Comparison of ENCODE assay signal across 20 cellular contexts in genomic region chr22:28889625-28890024, GRCh38. TPM values are rescaled to one million over a fixed set of nuclear protein-coding genes. Genes with fewer than 3 reads are reported as not detected.
A peak's percentile ranks its signal among the peaks of the same experiment; 100 is the strongest.
DNase-seq lines count a peak whose midpoint lies in the region; ATAC-seq, FAIRE-seq and TF ChIP-seq lines count a peak whose summit lies in the region.
"Had no signal": no experiment of that assay in that cellular context is flagged by ENCODE, and none has a peak within 500 bp of the region (broad histone marks: within the 10 kb centered on the region; RNA-seq: fewer than 3 reads in every experiment).

No MANE protein-coding gene starts in this region.

- no peak overlapping the region for H3K4me2 ChIP-seq in GM12878 (ENCODE audit: control insufficient read depth, insufficient read depth)
- H3K4me2 ChIP-seq: GM23338 had no signal

- no TSS peak for BruUV-seq in GM12878 (replicated peaks; lab: Mats Ljungman, UMichigan)

- H3K4me1 Mint-ChIP-seq in neural crest cell: peaks cover 68% of the 10 kb centered on the region
- peaks cover 51% of the 10 kb centered on the region for H3K4me1 Mint-ChIP-seq in type B pancreatic cell (ENCODE audit: unreplicated experiment)

- H3K9ac ChIP-seq in GM12878 (ENCODE audit: control insufficient read depth, insufficient read depth, low read length): no peak overlapping the region

- WGBS in GM12878 (ENCODE audit: insufficient coverage, insufficient replicate concordance, low lambda C conversion rate, missing lambda C conversion rate): 74% methylated on average over 6 of the region's 6 CpGs

- H3K27me3 Mint-ChIP-seq in neural crest cell (ENCODE audit: low read depth) (no peaks in the 10 kb centered on the region), type B pancreatic cell (no peaks in the 10 kb centered on the region)

- H3K9me3 Mint-ChIP-seq in neural crest cell (no peaks in the 10 kb centered on the region), type B pancreatic cell (no peaks in the 10 kb centered on the region)
- H3K9me3 Mint-ChIP-seq: CD4-positive, CD25-positive, alpha-beta regulatory T cell; CD8-positive, alpha-beta memory T cell; GM23338; HFFc6 had no signal

- no peak for TF ChIP-seq EP300 in GM12878 (IDR thresholded peaks at IDR 0.05; ENCODE audit: borderline replicate concordance in 1 of 2, control insufficient read depth in 1 of 2, low read depth in 2 of 2, low read length in 2 of 2)

- no peak for TF ChIP-seq RAD21 in GM12878 (IDR thresholded peaks at IDR 0.05; ENCODE audit: insufficient read depth, low read depth, low read length)

- no peaks in the 10 kb centered on the region for H4K20me1 ChIP-seq in GM12878 (ENCODE audit: control insufficient read depth, insufficient read depth)

- CTCF ChIA-PET in HEK293 (lab: Yijun Ruan, JAX): no interaction called here
- CTCF ChIA-PET in GM12878 (lab: Yijun Ruan, JAX): interaction anchor here (0.5 to 0.6 kb wide), 2 partner anchors 15 to 34 kb away, joined by 3 read pairs; no protein-coding TSS in a partner anchor

- H3K9me3 ChIP-seq in HEK293 (ENCODE audit: control insufficient read depth, insufficient read depth, low read depth, low read length) (no peaks in the 10 kb centered on the region), GM12878 (replicated peaks; ENCODE audit: control insufficient read depth, insufficient read depth, low read length) (no peaks in the 10 kb centered on the region)
- H3K9me3 ChIP-seq: BE2C, Caco-2 had no signal

- TF ChIP-seq CTCF in HEK293 (tag by site-specific recombination; IDR thresholded peaks at IDR 0.05) (no peak), GM12878 (IDR thresholded peaks at IDR 0.05 in 2 of 3, conservative IDR thresholded peaks at IDR 0.05 in 1 of 3; ENCODE audit: control insufficient read depth in 2 of 3, extremely low read depth in 1 of 3, insufficient read depth in 1 of 3, low read depth in 3 of 3, low read length in 3 of 3) (no peak), neural crest cell (conservative IDR thresholded peaks at IDR 0.05) (no peak), type B pancreatic cell (conservative IDR thresholded peaks at IDR 0.05) (no peak)

- no peak overlapping the region for H3K27ac Mint-ChIP-seq in neural crest cell (ENCODE audit: unreplicated experiment)
- peak overlapping the region; percentile 25 for H3K27ac Mint-ChIP-seq in type B pancreatic cell
- H3K27ac Mint-ChIP-seq: CD4-positive, CD25-positive, alpha-beta regulatory T cell; GM23338; HFFc6 had no signal

- intact Hi-C loops in GM12878 (cut with micrococcal nuclease; ENCODE audit: unreplicated experiment): loop anchor here (5.0 kb wide), 1 partner anchor 68 kb away; no protein-coding TSS in a partner anchor

- POLR2A ChIA-PET in HEK293 (lab: Yijun Ruan, JAX) (no interaction called here), GM12878 (lab: Charles Lee) (interaction anchor here (1.2 to 1.3 kb wide), 2 partner anchors 15 to 67 kb away, joined by 4 to 6 read pairs; no protein-coding TSS in a partner anchor)

- H3K36me3 ChIP-seq in HEK293 (ENCODE audit: control insufficient read depth in 2 of 2, insufficient read depth in 1 of 2, low read length in 2 of 2) (no peaks in the 10 kb centered on the region), GM12878 (ENCODE audit: control insufficient read depth in 2 of 2, insufficient read depth in 2 of 2, low read length in 1 of 2) (no peaks in the 10 kb centered on the region)
- H3K36me3 ChIP-seq: BE2C had no signal

- H3K27ac ChIP-seq in HEK293 (ENCODE audit: extremely low read depth, low read depth, low read length) (no peak overlapping the region), GM12878 (ENCODE audit: control insufficient read depth, insufficient read depth) (no peak overlapping the region)

- DNase-seq in GM12878 (ENCODE audit: low read depth, low spot score) (no peak), neural crest cell (ENCODE audit: low read depth, low spot score) (no peak), type B pancreatic cell (ENCODE audit: extremely low spot score, unreplicated experiment) (no peak), SW 1271 (lab: John Stamatoyannopoulos, UW) (no peak), islet precursor cell (no peak), middle frontal gyrus (ENCODE audit: extremely low spot score, low spot score) (no peak)
- DNase-seq: ACHN; BE2C; C1 segment of cervical spinal cord; Caco-2; CD4-positive, CD25-positive, alpha-beta regulatory T cell; CD8-positive, alpha-beta memory T cell; HCEC 1CT; HFFc6 had no signal

- RAD21 ChIA-PET in GM12878 (lab: Charles Lee; ENCODE audit: unreplicated experiment): interaction anchor here (1.1 to 1.5 kb wide), 4 partner anchors 10 to 38 kb away, joined by 3 to 6 read pairs (median 5); no protein-coding TSS in a partner anchor

- FAIRE-seq in GM12878 (lab: Jason Lieb, UNC): no peak
- FAIRE-seq: A204.1, D721Med, G401.6, H54 had no signal

- peaks cover 0 to 3% of the 10 kb centered on the region in 2 experiments; a peak in 1 of 4 replicates for H3K27me3 ChIP-seq in GM12878 (replicated peaks in 1 of 2; ENCODE audit: control insufficient read depth in 2 of 2, insufficient read depth in 2 of 2, low read length in 1 of 2)
- H3K27me3 ChIP-seq: BE2C had no signal

- H3K4me3 Mint-ChIP-seq in neural crest cell (peak overlapping the region; percentile 57), type B pancreatic cell (peak overlapping the region; percentile 13)
- H3K4me3 Mint-ChIP-seq: CD8-positive, alpha-beta memory T cell; GM23338; HFFc6 had no signal

- TF ChIP-seq POLR2A in GM12878 (IDR thresholded peaks at IDR 0.05; ENCODE audit: low read depth, low read length): no peak

- no peaks in the 10 kb centered on the region for H3K36me3 Mint-ChIP-seq in neural crest cell (ENCODE audit: low read depth)
- H3K36me3 Mint-ChIP-seq in type B pancreatic cell: peaks cover 3% of the 10 kb centered on the region
- H3K36me3 Mint-ChIP-seq: CD4-positive, CD25-positive, alpha-beta regulatory T cell; CD8-positive, alpha-beta memory T cell had no signal

- H3K4me3 ChIP-seq in HEK293 (ENCODE audit: low read depth, low read length): no peak overlapping the region
- H3K4me3 ChIP-seq in GM12878: no peak overlapping the region
- H3K4me3 ChIP-seq: GM23338 had no signal

- in situ Hi-C loops in GM12878 (cut with MboI): no loop called here

- H3K79me2 ChIP-seq in GM12878 (ENCODE audit: control insufficient read depth, insufficient read depth, low read length): no peaks in the 10 kb centered on the region

- no peak overlapping the region for H2AFZ ChIP-seq in GM12878 (ENCODE audit: control insufficient read depth, low read depth, low read length)
- H2AFZ ChIP-seq: GM23338 had no signal

- SMC1A ChIA-PET in GM12878 (lab: Charles Lee; ENCODE audit: uncharacterized antibody, unreplicated experiment): interaction anchor here (0.7 to 1.4 kb wide), 9 partner anchors 14 to 151 kb away, joined by 3 to 5 read pairs (median 4); no protein-coding TSS in a partner anchor

- ATAC-seq in GM12878: peak; percentile 29
- ATAC-seq: GM23338 had no signal

- peaks cover 18% of the 10 kb centered on the region for H3K4me1 ChIP-seq in HEK293 (ENCODE audit: control insufficient read depth, insufficient read depth, low read length)
- H3K4me1 ChIP-seq in GM12878 (ENCODE audit: control insufficient read depth, insufficient read depth, low read length): no peaks in the 10 kb centered on the region

TF ChIP-seq in HEK293, 187 proteins besides CTCF, POLR2A, EP300 and RAD21:
- no peak for TF ChIP-seq ZBTB17 (tag by site-specific recombination; IDR thresholded peaks at IDR 0.05)
- peak; percentile 79 for TF ChIP-seq SCRT2 (tag by site-specific recombination; IDR thresholded peaks at IDR 0.05)
- peak; percentile 58 for TF ChIP-seq GLIS1 (tag by site-specific recombination; IDR thresholded peaks at IDR 0.05)

TF ChIP-seq in GM12878, 131 proteins besides CTCF, POLR2A, EP300 and RAD21 (continues in another document):
- no peak for TF ChIP-seq BCLAF1 (IDR thresholded peaks at IDR 0.05)
- TF ChIP-seq MEF2B (IDR thresholded peaks at IDR 0.05; ENCODE audit: partially characterized antibody, poor library complexity, severe bottlenecking): peak; percentile 47

RNA-seq across cellular contexts. Expression of gene ZNRF3, which starts 6.3 kb away (rescaled TPM):
- 14.8 and 17.0 TPM in 2 replicates for total RNA-seq in GM12878 (2013; cell fraction: nucleolus; rRNA removed)
- total RNA-seq in GM12878 (2014; rRNA removed) (0.98 and 1.1 TPM in 2 replicates), GM12878 (2014; rRNA removed; fragmentation: Illumina TruSeq; extraction: Trizol) (0.46 and 0.49 TPM in 2 replicates), GM12878 (2021) (1.5 and 1.9 TPM in 2 replicates), neural crest cell (18.5 and 18.9 TPM in 2 replicates), type B pancreatic cell (ENCODE audit: low replicate concordance) (17.9 and 23.1 TPM in 2 replicates)
- 0.07 TPM for polyA plus RNA-seq in GM12878 (2011; ENCODE audit: low read depth)
- polyA plus RNA-seq in GM12878 (2011; rRNA removed) (2.4 TPM in 2 replicates), GM12878 (2014; fragmentation: Illumina TruSeq; extraction: Trizol) (0.43 and 0.52 TPM in 2 replicates), GM12878 (2014; fragmentation: Nextera tagmentation; extraction: Ambion mirVana) (under 1 TPM; 0.10 to 0.13 TPM), GM12878 (2014; rRNA removed) (1.1 and 1.2 TPM in 2 replicates), GM12878 (2016; fragmentation: Nextera tagmentation; extraction: Ambion mirVana) (under 1 TPM; 0.05 to 0.20 TPM)
- polyA plus RNA-seq in GM12878 (2011; cell fraction: cytosol; rRNA removed): 3.5 and 4.6 TPM in 2 replicates
- polyA plus RNA-seq in GM12878 (2011; cell fraction: nucleus; rRNA removed): 5.2 and 7.3 TPM in 2 replicates
- 0.22 and 0.23 TPM in 2 replicates for polyA plus RNA-seq in GM12878 (2012)
- polyA minus RNA-seq in GM12878 (2011; rRNA and poly(A)+ RNA removed): 3.9 and 7.7 TPM in 2 replicates
- 4.4 and 4.5 TPM in 2 replicates for polyA minus RNA-seq in GM12878 (2011; cell fraction: cytosol; rRNA and poly(A)+ RNA removed)
- 3.4 and 7.2 TPM in 2 replicates for polyA minus RNA-seq in GM12878 (2011; cell fraction: nucleus; rRNA and poly(A)+ RNA removed)
